8 cellular contexts compared by ENCODE assay signal in the genomic region with DNA sequence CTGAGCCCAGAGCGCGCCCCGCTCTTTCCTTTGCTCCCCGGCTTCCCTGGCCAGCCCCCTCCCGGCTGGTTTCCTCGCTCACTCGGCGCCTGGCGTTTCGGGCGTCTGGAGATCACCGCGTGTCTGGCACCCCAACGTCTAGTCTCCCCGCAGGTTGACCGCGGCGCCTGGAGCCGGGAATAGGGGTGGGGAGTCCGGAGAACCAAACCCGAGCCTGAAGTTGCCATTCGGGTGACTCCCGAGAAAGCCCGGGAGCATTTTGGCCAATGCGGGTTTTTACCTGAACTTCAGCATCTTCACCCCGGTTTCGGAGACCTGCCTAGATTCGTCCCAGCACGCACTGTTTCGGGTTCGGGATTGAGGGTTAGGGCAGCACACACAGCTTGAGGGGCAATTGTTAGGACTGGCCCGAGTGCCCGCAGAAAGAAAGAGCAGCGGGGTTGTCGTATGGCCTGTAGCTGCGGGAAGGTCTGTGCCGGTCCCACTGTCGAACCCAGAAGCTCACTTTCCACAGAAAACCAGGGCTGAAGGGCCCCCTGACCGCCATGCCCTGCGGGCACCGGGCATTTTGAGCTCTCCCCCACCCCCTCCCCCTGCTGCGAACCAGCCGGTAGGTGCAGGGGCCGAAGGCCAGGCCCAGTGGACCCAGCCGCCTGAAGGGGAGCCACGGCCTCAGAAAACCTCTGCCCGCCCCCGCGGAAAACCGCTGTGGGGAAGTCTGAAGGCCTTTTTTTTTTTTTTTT. TPM values are rescaled to one million over a fixed set of nuclear protein-coding genes. Genes with fewer than 3 reads are reported as not detected.
DNase-seq lines count a peak whose midpoint lies in the region; ATAC-seq and TF ChIP-seq lines count a peak whose summit lies in the region.

No MANE protein-coding gene starts in this region.

- H4K20me1 ChIP-seq in KMS-11 (ENCODE audit: insufficient read depth): no peaks in the 10 kb centered on the region

- DNase-seq in activated naive CD4-positive, alpha-beta T cell treated with Interleukin-2 at 50 U/mL for 16 hours: peak; percentile 71
- no peak for DNase-seq in left lung
- peak; percentile 30 to 60 for DNase-seq in stimulated activated effector memory CD8-positive, alpha-beta T cell treated with anti-CD3 and anti-CD28 coated beads, Interleukin-12 subunit alpha, Interleukin-12 subunit beta, amount 100 ng/mL, for 72 hours (ENCODE audit: low spot score in 2 of 2)
- DNase-seq in COLO829 (ENCODE audit: low spot score): no peak
- DNase-seq in adrenal gland: no peak

- intact Hi-C loops in left lung (cut with DNase I): no loop called here
- intact Hi-C loops in adrenal gland (cut with DNase I): loop anchor here in 1 of 2 donors (5.0 kb wide), 1 partner anchor 39 kb away; no protein-coding TSS in a partner anchor

- H3K79me2 ChIP-seq in KMS-11 (ENCODE audit: insufficient read depth, low read depth): peaks cover 16% of the 10 kb centered on the region; the same call in 1 of the 2 replicates

- no peak overlapping the region for H2AFZ ChIP-seq in KMS-11 (ENCODE audit: low read depth)

- peak overlapping the region; percentile 60 for H3K4me2 ChIP-seq in KMS-11

- peak; percentile 8 for ATAC-seq in left lung
- no peak for ATAC-seq in stimulated activated effector memory CD8-positive, alpha-beta T cell treated with anti-CD3 and anti-CD28 coated beads, Interleukin-12 subunit alpha, Interleukin-12 subunit beta, amount 100 ng/mL, for 72 hours
- no peak for ATAC-seq in GM18870 (IDR thresholded peaks at IDR 0.05; ENCODE audit: unreplicated experiment)
- ATAC-seq in HG02571 (IDR thresholded peaks at IDR 0.05; ENCODE audit: unreplicated experiment): no peak

- H3K27ac Mint-ChIP-seq in stimulated activated effector memory CD8-positive, alpha-beta T cell treated with anti-CD3 and anti-CD28 coated beads, Interleukin-12 subunit alpha, Interleukin-12 subunit beta, amount 100 ng/mL, for 72 hours: peak overlapping the region; percentile 71

- TF ChIP-seq POLR2A in adrenal gland (IDR thresholded peaks at IDR 0.05): no peak

- H3K36me3 ChIP-seq in KMS-11 (ENCODE audit: insufficient read depth): no peaks in the 10 kb centered on the region
- peaks cover 0 to 7% of the 10 kb centered on the region in 2 donors for H3K36me3 ChIP-seq in left lung
- H3K36me3 ChIP-seq in adrenal gland (replicated peaks in 1 of 2): no peaks in the 10 kb centered on the region

- no peaks in the 10 kb centered on the region for H3K9me3 ChIP-seq in left lung
- no peaks in the 10 kb centered on the region for H3K9me3 ChIP-seq in adrenal gland (replicated peaks in 1 of 3)

- peak overlapping the region; percentile 84 for H3K4me3 Mint-ChIP-seq in stimulated activated effector memory CD8-positive, alpha-beta T cell treated with anti-CD3 and anti-CD28 coated beads, Interleukin-12 subunit alpha, Interleukin-12 subunit beta, amount 100 ng/mL, for 72 hours

- no peaks in the 10 kb centered on the region for H3K9me3 Mint-ChIP-seq in stimulated activated effector memory CD8-positive, alpha-beta T cell treated with anti-CD3 and anti-CD28 coated beads, Interleukin-12 subunit alpha, Interleukin-12 subunit beta, amount 100 ng/mL, for 72 hours

- 60 to 77% (median 63%) methylated on average over 23 to 50 of the region's 50 CpGs for WGBS in adrenal gland, 4 donors

- peaks cover 60% of the 10 kb centered on the region for H3K36me3 Mint-ChIP-seq in stimulated activated effector memory CD8-positive, alpha-beta T cell treated with anti-CD3 and anti-CD28 coated beads, Interleukin-12 subunit alpha, Interleukin-12 subunit beta, amount 100 ng/mL, for 72 hours

- H3K27me3 ChIP-seq in KMS-11 (ENCODE audit: insufficient read depth, low read depth) (no peaks in the 10 kb centered on the region), left lung (peaks cover 0 to 51% of the 10 kb centered on the region in 2 donors), adrenal gland (no peaks in the 10 kb centered on the region)

- no peak for TF ChIP-seq CTCF in KMS-11 (conservative IDR thresholded peaks at IDR 0.05; ENCODE audit: low read depth, low read length)
- TF ChIP-seq CTCF in left lung (IDR thresholded peaks at IDR 0.05): no peak
- TF ChIP-seq CTCF in adrenal gland (IDR thresholded peaks at IDR 0.05): no peak

- H3K4me1 Mint-ChIP-seq in stimulated activated effector memory CD8-positive, alpha-beta T cell treated with anti-CD3 and anti-CD28 coated beads, Interleukin-12 subunit alpha, Interleukin-12 subunit beta, amount 100 ng/mL, for 72 hours: peaks cover 62% of the 10 kb centered on the region

- H3K4me1 ChIP-seq in KMS-11 (ENCODE audit: low read depth, poor library complexity, severe bottlenecking) (peaks cover 8% of the 10 kb centered on the region), left lung (peaks cover 5 to 55% of the 10 kb centered on the region in 2 donors), adrenal gland (replicated peaks in 1 of 2) (peaks cover 14 to 22% of the 10 kb centered on the region in 2 donors)

- no peak overlapping the region for H3K4me3 ChIP-seq in KMS-11 (IDR thresholded peaks at IDR 0.05; ENCODE audit: insufficient read depth, low read depth, low read length)
- peak overlapping the region; percentile 73 to 79 for H3K4me3 ChIP-seq in left lung
- peak overlapping the region in 2 of 4 donors; percentile 76 to 97 for H3K4me3 ChIP-seq in adrenal gland

- H3K9ac ChIP-seq in KMS-11: no peak overlapping the region

- no peak overlapping the region for H3K27ac ChIP-seq in KMS-11
- H3K27ac ChIP-seq in left lung: no peak overlapping the region
- no peak overlapping the region for H3K27ac ChIP-seq in adrenal gland

RNA-seq across cellular contexts. Expression of gene FOXP4, which starts 2.1 kb away (rescaled TPM):
- 10 to 100 TPM; 26.9 to 33.7 TPM for total RNA-seq in left lung
- total RNA-seq in adrenal gland: 10 to 100 TPM in 5 of 8 donors, 1 to 10 TPM in 3; 6.8 to 17.3 (median 13.2) TPM
- 10 to 100 TPM in 2 of 3 donors, 1 to 10 TPM in 1; 3.7 to 18.2 (median 10.0) TPM for polyA plus RNA-seq in adrenal gland

Comparison
In these comparisons a context has a peak if more than half of its experiments do, and no peak if none do; other contexts are left out.
1. DNase-seq: peak in activated naive CD4-positive, alpha-beta T cell treated with Interleukin-2 at 50 U/mL for 16 hours (single experiment) and stimulated activated effector memory CD8-positive, alpha-beta T cell treated with anti-CD3 and anti-CD28 coated beads, Interleukin-12 subunit alpha, Interleukin-12 subunit beta, amount 100 ng/mL, for 72 hours (2 of 2); none in left lung (0 of 2), COLO829 (single experiment) and adrenal gland (0 of 7).